Comparison of ENCODE assay signal across 8 cellular contexts in genomic region chr19:58182989-58183821, GRCh38. TPM values are rescaled to one million over a fixed set of nuclear protein-coding genes. Genes with fewer than 3 reads are reported as not detected.
DNase-seq lines count a peak whose midpoint lies in the region; ATAC-seq and TF ChIP-seq lines count a peak whose summit lies in the region.

TSS of gene ZNF274 (plus strand) at chr19:58183061. CDS start at chr19:58183966, 905 bp downstream.

- H3K4me1 Mint-ChIP-seq in endodermal cell: no peaks in the 10 kb centered on the region

- peak; percentile 85 for DNase-seq in CMK (ENCODE audit: low read depth)
- DNase-seq in HPDE6-E6E7 (ENCODE audit: extremely low spot score): peak; percentile 97
- peak; percentile 92 for DNase-seq in NOMO-1 treated with dmso at 0.1 percent for 144 hours (lab: John Stamatoyannopoulos, UW; ENCODE audit: unreplicated experiment)
- DNase-seq in activated CD8-positive, alpha-beta memory T cell treated with anti-CD3 and anti-CD28 coated beads, Interleukin-2, amount 50 U/mL, for 1 hour (ENCODE audit: extremely low read depth): peak; percentile 85
- DNase-seq in endodermal cell: peak; percentile 98
- DNase-seq in stimulated activated CD8-positive, alpha-beta memory T cell treated with anti-CD3 and anti-CD28 coated beads, Interleukin-15, amount 100 ng/mL, for 24 hours (ENCODE audit: low read depth): peak; percentile 85

- peak; percentile 90 for ATAC-seq in GM19463 (IDR thresholded peaks at IDR 0.05; ENCODE audit: unreplicated experiment)

- H3K4me1 ChIP-seq in endodermal cell (ENCODE audit: control insufficient read depth, insufficient read depth, low read length) (no peaks in the 10 kb centered on the region), mesodermal cell (ENCODE audit: control insufficient read depth, insufficient read depth, low read length, poor library complexity, severe bottlenecking) (no peaks in the 10 kb centered on the region)

- peaks cover 63% of the 10 kb centered on the region for H3K36me3 Mint-ChIP-seq in endodermal cell (ENCODE audit: low read depth)

- peak within 1 kb of the TSS; percentile 99 for H3K27ac ChIP-seq in endodermal cell (ENCODE audit: low read depth, low read length)
- H3K27ac ChIP-seq in mesodermal cell (ENCODE audit: low read depth, low read length, severe bottlenecking): peak within 1 kb of the TSS; percentile 100

- no peaks in the 10 kb centered on the region for H3K27me3 Mint-ChIP-seq in endodermal cell (ENCODE audit: insufficient read depth)

- peak within 1 kb of the TSS; percentile 99 for H3K27ac Mint-ChIP-seq in endodermal cell

- no peaks in the 10 kb centered on the region for H3K27me3 ChIP-seq in endodermal cell (ENCODE audit: control insufficient read depth, insufficient read depth, low read length, poor library complexity, severe bottlenecking)

- H3K4me3 Mint-ChIP-seq in endodermal cell: peak within 1 kb of the TSS; percentile 82

- peak within 1 kb of the TSS; percentile 96 for H3K9ac ChIP-seq in endodermal cell (ENCODE audit: extremely low read depth, low read length, poor library complexity, severe bottlenecking)

- H3K36me3 ChIP-seq in endodermal cell (ENCODE audit: control insufficient read depth, insufficient read depth, low read length) (peaks cover 46% of the 10 kb centered on the region), mesodermal cell (ENCODE audit: control insufficient read depth, insufficient read depth, low read length) (peaks cover 54% of the 10 kb centered on the region)

- 0 to 2% methylated on average over 22 to 80 of the region's 80 CpGs for WGBS in endodermal cell (ENCODE audit: insufficient coverage in 1 of 2, insufficient read length in 1 of 2), 2 experiments
- 1% methylated on average over 64 to 72 of the region's 80 CpGs for WGBS in mesodermal cell (ENCODE audit: insufficient coverage in 2 of 2), 2 experiments

- peaks cover 85% of the 10 kb centered on the region for H3K9me3 ChIP-seq in endodermal cell (ENCODE audit: control insufficient read depth, low read length)
- H3K9me3 ChIP-seq in mesodermal cell (ENCODE audit: control insufficient read depth, low read length): peaks cover 76% of the 10 kb centered on the region

- H3K4me3 ChIP-seq in endodermal cell (ENCODE audit: low read length) (peak within 1 kb of the TSS; percentile 99), mesodermal cell (ENCODE audit: extremely low read depth, insufficient read depth, low read length, poor library complexity, severe bottlenecking) (peak within 1 kb of the TSS; percentile 93)

- H3K9me3 Mint-ChIP-seq in endodermal cell: peaks cover 90% of the 10 kb centered on the region

- TF ChIP-seq CTCF in endodermal cell (conservative IDR thresholded peaks at IDR 0.05): no peak

RNA-seq across cellular contexts. Expression of gene ZNF274, which starts in this region (rescaled TPM):
- 10 to 100 TPM; 23.2 to 24.9 TPM for total RNA-seq in endodermal cell
- polyA plus RNA-seq in endodermal cell (2013, experiment 1 of 2): 23.4 TPM
- polyA plus RNA-seq in endodermal cell (2013, experiment 2 of 2): 23.2 TPM
- 21.0 TPM for polyA plus RNA-seq in mesodermal cell (2013, experiment 1 of 2)
- polyA plus RNA-seq in mesodermal cell (2013, experiment 2 of 2): 17.4 TPM

Comparison
In these comparisons a context has a peak if more than half of its experiments do, and no peak if none do; other contexts are left out.
1. Peak in every context shown above with its lines: DNase-seq, ATAC-seq, H3K4me3 ChIP-seq and H3K27ac ChIP-seq.